Comparison of ENCODE assay signal across 1 cellular context in genomic region chr11:114553642-114554041, GRCh38.
TF ChIP-seq lines count a peak whose summit lies in the region.

No MANE protein-coding gene starts in this region.

TF ChIP-seq in A549, 52 proteins besides CTCF, POLR2A, EP300 and RAD21 (continued from another document):
- TF ChIP-seq, protein P1, sequence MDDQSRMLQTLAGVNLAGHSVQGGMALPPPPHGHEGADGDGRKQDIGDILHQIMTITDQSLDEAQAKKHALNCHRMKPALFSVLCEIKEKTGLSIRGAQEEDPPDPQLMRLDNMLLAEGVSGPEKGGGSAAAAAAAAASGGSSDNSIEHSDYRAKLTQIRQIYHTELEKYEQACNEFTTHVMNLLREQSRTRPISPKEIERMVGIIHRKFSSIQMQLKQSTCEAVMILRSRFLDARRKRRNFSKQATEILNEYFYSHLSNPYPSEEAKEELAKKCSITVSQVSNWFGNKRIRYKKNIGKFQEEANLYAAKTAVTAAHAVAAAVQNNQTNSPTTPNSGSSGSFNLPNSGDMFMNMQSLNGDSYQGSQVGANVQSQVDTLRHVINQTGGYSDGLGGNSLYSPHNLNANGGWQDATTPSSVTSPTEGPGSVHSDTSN (IDR thresholded peaks at IDR 0.05) = no peak
- TF ChIP-seq, protein P2, sequence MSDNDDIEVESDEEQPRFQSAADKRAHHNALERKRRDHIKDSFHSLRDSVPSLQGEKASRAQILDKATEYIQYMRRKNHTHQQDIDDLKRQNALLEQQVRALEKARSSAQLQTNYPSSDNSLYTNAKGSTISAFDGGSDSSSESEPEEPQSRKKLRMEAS (IDR thresholded peaks at IDR 0.05) = no peak
- TF ChIP-seq, protein P3, sequence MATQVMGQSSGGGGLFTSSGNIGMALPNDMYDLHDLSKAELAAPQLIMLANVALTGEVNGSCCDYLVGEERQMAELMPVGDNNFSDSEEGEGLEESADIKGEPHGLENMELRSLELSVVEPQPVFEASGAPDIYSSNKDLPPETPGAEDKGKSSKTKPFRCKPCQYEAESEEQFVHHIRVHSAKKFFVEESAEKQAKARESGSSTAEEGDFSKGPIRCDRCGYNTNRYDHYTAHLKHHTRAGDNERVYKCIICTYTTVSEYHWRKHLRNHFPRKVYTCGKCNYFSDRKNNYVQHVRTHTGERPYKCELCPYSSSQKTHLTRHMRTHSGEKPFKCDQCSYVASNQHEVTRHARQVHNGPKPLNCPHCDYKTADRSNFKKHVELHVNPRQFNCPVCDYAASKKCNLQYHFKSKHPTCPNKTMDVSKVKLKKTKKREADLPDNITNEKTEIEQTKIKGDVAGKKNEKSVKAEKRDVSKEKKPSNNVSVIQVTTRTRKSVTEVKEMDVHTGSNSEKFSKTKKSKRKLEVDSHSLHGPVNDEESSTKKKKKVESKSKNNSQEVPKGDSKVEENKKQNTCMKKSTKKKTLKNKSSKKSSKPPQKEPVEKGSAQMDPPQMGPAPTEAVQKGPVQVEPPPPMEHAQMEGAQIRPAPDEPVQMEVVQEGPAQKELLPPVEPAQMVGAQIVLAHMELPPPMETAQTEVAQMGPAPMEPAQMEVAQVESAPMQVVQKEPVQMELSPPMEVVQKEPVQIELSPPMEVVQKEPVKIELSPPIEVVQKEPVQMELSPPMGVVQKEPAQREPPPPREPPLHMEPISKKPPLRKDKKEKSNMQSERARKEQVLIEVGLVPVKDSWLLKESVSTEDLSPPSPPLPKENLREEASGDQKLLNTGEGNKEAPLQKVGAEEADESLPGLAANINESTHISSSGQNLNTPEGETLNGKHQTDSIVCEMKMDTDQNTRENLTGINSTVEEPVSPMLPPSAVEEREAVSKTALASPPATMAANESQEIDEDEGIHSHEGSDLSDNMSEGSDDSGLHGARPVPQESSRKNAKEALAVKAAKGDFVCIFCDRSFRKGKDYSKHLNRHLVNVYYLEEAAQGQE (IDR thresholded peaks at IDR 0.05) = no peak
- TF ChIP-seq, protein P4, sequence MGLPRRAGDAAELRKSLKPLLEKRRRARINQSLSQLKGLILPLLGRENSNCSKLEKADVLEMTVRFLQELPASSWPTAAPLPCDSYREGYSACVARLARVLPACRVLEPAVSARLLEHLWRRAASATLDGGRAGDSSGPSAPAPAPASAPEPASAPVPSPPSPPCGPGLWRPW (IDR thresholded peaks at IDR 0.05) = no peak
- TF ChIP-seq RNF2 (IDR thresholded peaks at IDR 0.05; ENCODE audit: borderline replicate concordance, low read depth) (no peak), CBX2 (IDR thresholded peaks at IDR 0.05; ENCODE audit: borderline replicate concordance, low read depth) (no peak), FOSL2 (IDR thresholded peaks at IDR 0.05) (no peak), FOSL2 (CRISPR knock-in tag; IDR thresholded peaks at IDR 0.05) (no peak), CBX8 (IDR thresholded peaks at IDR 0.05) (no peak), CEBPB (IDR thresholded peaks at IDR 0.05) (no peak), FOSB (CRISPR knock-in tag; IDR thresholded peaks at IDR 0.05) (no peak)
